In the genomic region with DNA sequence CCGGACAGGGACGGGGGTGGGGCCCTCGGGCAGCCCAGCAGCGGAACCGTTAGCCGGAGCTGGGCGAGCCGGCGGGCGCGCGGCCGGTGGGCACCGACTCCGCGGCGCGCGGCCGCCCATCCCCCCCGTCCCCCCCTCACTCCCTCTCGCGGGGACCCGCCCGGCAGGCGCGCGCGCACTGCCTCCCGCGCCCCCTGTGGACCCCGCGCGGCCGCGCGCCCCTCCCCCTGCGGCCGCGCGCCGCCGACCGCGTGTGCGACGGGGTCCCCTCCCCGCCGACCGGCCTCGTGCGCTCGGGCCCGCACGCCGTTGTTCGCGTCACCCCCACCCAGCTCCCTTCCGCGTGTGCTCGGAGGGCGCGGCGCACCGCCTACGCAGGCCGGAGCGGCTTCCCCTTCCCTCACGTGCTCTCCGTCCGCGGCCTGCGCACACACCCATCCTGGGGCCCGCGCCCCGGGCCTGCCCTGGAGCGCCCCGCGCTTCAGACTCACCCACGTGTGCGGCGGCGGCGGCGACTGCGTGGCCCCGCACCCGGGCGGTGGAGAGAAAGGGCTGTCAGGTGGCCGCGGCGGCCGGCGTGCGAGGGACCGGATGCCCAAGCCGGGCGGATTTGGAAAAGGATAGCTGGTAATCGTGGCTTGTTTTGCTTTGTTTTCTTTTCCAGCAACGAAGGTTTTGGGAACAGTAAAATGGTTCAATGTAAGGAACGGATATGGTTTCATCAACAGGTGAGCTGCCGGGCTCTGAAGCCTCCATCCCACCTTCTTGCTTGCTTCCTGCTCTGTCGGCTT, we compare ENCODE assay signal across 8 cellular contexts. TPM values are rescaled to one million over a fixed set of nuclear protein-coding genes. Genes with fewer than 3 reads are reported as not detected.
DNase-seq lines count a peak whose midpoint lies in the region; ATAC-seq and TF ChIP-seq lines count a peak whose summit lies in the region.

No MANE protein-coding gene starts in this region.

- CTCF ChIA-PET in IMR-90 (lab: Yijun Ruan, JAX) = interaction anchor here (1.1 kb wide), 1 partner anchor 25 kb away, joined by 5 read pairs; no protein-coding TSS in a partner anchor

- H3K4me1 ChIP-seq in IMR-90 (ENCODE audit: control insufficient read depth, insufficient read depth, low read length) = peaks cover 15% of the 10 kb centered on the region; the same call in 1 of the 2 replicates
- peaks cover 15 to 56% of the 10 kb centered on the region in 2 donors for H3K4me1 ChIP-seq in adrenal gland (replicated peaks in 1 of 2)
- H3K4me1 ChIP-seq in prostate gland (replicated peaks) = peaks cover 8% of the 10 kb centered on the region
- peaks cover 5% of the 10 kb centered on the region for H3K4me1 ChIP-seq in urinary bladder (ENCODE audit: insufficient read depth)

- no peak for TF ChIP-seq RAD21 in IMR-90 (IDR thresholded peaks at IDR 0.05; ENCODE audit: low read length)

- intact Hi-C loops in IMR-90 (cut with micrococcal nuclease) (loop anchor here (1.0 to 10.0 kb wide), 5 partner anchors 25 to 538 kb away; partner anchors contain the start of genes C1orf50, P3H1, PPIH and ZNF691), adrenal gland (cut with DNase I) (no loop called here), left ventricle myocardium superior (cut with micrococcal nuclease) (no loop called here), prostate gland (cut with DNase I) (loop anchor here (2.0 to 10.0 kb wide), 3 partner anchors 24 to 162 kb away; partner anchors contain the start of genes C1orf50, P3H1, PPIH and ZNF691)

- H2BK15ac ChIP-seq in IMR-90 (ENCODE audit: low read depth, low read length) = no peak overlapping the region

- no peak overlapping the region for H4K5ac ChIP-seq in IMR-90 (ENCODE audit: low read depth, low read length)

- H2BK5ac ChIP-seq in IMR-90 (ENCODE audit: low read depth, low read length, poor library complexity, severe bottlenecking) = peak overlapping the region; percentile 59

- DNase-seq in D341Med (ENCODE audit: low spot score) (peak; percentile 89), IMR-90 (peak; percentile 69), T follicular helper cell (ENCODE audit: low read depth) (peak; percentile 50), adrenal gland (peak; percentile 71 to 82 (median 77)), left ventricle myocardium superior (peak; percentile 85), prostate gland (ENCODE audit: low spot score) (peak; percentile 58)

- TF ChIP-seq CTCF in IMR-90 (conservative IDR thresholded peaks at IDR 0.05; ENCODE audit: low read depth, low read length) = no peak
- no peak for TF ChIP-seq CTCF in adrenal gland (IDR thresholded peaks at IDR 0.05)
- TF ChIP-seq CTCF in prostate gland (IDR thresholded peaks at IDR 0.05) = no peak

- peak overlapping the region; percentile 64 for H3K9ac ChIP-seq in IMR-90 (ENCODE audit: low read depth, low read length)

- no peak overlapping the region for H2BK20ac ChIP-seq in IMR-90 (ENCODE audit: low read depth, low read length)

- H4K91ac ChIP-seq in IMR-90 (ENCODE audit: insufficient read depth, low read depth, low read length) = no peak overlapping the region; the same call in 1 of the 2 replicates

- peaks cover 12 to 28% of the 10 kb centered on the region in 2 experiments; a peak in 3 of 4 replicates for H3K79me1 ChIP-seq in IMR-90 (ENCODE audit: low read depth in 1 of 2, low read length in 2 of 2)

- dilution Hi-C loops in IMR-90 (cut with HindIII; ENCODE audit: low sequenced_read_pairs, unreplicated experiment) = no loop called here

- in situ Hi-C loops in IMR-90 (cut with MboI; ENCODE audit: low sequenced_read_pairs) = no loop called here

- H3K4me3 ChIP-seq in IMR-90 (ENCODE audit: insufficient read depth, low read depth, low read length) (peak overlapping the region; percentile 84), adrenal gland (peak overlapping the region; percentile 60 to 95 (median 76)), prostate gland (peak overlapping the region; percentile 84 to 89), urinary bladder (ENCODE audit: low read depth, low read length) (peak overlapping the region; percentile 93)

- H4K8ac ChIP-seq in IMR-90 (ENCODE audit: low read depth in 2 of 2, low read length in 2 of 2) = no peak overlapping the region

- BruUV-seq in IMR-90 (replicated peaks; lab: Mats Ljungman, UMichigan) = no TSS peak

- no peaks in the 10 kb centered on the region for H3K9me3 ChIP-seq in IMR-90 (ENCODE audit: control insufficient read depth, insufficient read depth, low read length)
- H3K9me3 ChIP-seq in adrenal gland (replicated peaks in 1 of 3) = no peaks in the 10 kb centered on the region
- H3K9me3 ChIP-seq in prostate gland = no peaks in the 10 kb centered on the region

- H3K14ac ChIP-seq in IMR-90 (replicated peaks; ENCODE audit: low read depth, low read length) = 0 out of 2 replicates have a peak overlapping the region, but pooled peaks have one; percentile 15

- H2AK9ac ChIP-seq in IMR-90 (replicated peaks; ENCODE audit: low read depth, low read length, poor library complexity) = peak overlapping the region; percentile 93

- peaks cover 15% of the 10 kb centered on the region for H3K9me1 ChIP-seq in IMR-90 (ENCODE audit: insufficient read depth, low read length)

- H2AK5ac ChIP-seq in IMR-90 (ENCODE audit: low read depth, low read length) = peak overlapping the region; percentile 56

- H3K27ac ChIP-seq in IMR-90 (ENCODE audit: insufficient read depth, low read length) (peak overlapping the region; percentile 69), adrenal gland (peak overlapping the region in 4 of 5 donors; percentile 78 to 99 (median 92)), prostate gland (peak overlapping the region; percentile 75 to 94), urinary bladder (ENCODE audit: low read depth) (peak overlapping the region; percentile 93)

- TF ChIP-seq POLR2A in IMR-90 (IDR thresholded peaks at IDR 0.05; ENCODE audit: low read depth, low read length) = no peak; the same call in 1 of the 2 replicates
- TF ChIP-seq POLR2A in adrenal gland (IDR thresholded peaks at IDR 0.05) = peak in 1 of 2 donors; percentile 61
- TF ChIP-seq POLR2A in prostate gland (IDR thresholded peaks at IDR 0.05) = peak; percentile 28

- 0% methylated on average over 20 of the region's 103 CpGs; no CpG with 5 or more reads in 1 of the 2 experiments for WGBS in IMR-90 (ENCODE audit: extremely low coverage in 2 of 2, insufficient read length in 1 of 2), 2 experiments
- WGBS in adrenal gland, 4 donors = 0 to 1% (median 0%) methylated on average over 15 to 103 of the region's 103 CpGs
- WGBS in prostate gland = under 1% methylated on average over 43 of the region's 103 CpGs
- WGBS in urinary bladder = under 1% methylated on average over 99 of the region's 103 CpGs

- peak overlapping the region; percentile 67; the same call in 1 of the 2 replicates for H3K56ac ChIP-seq in IMR-90 (ENCODE audit: extremely low read depth, insufficient read depth, low read length)

- no peak overlapping the region for H3K18ac ChIP-seq in IMR-90 (ENCODE audit: low read depth, low read length)

- no peaks in the 10 kb centered on the region for H3K27me3 ChIP-seq in IMR-90 (ENCODE audit: control insufficient read depth, insufficient read depth, low read length)
- H3K27me3 ChIP-seq in adrenal gland = no peaks in the 10 kb centered on the region
- no peaks in the 10 kb centered on the region for H3K27me3 ChIP-seq in prostate gland (replicated peaks; ENCODE audit: insufficient read depth)

- POLR2A ChIA-PET in IMR-90 (lab: Charles Lee; ENCODE audit: unreplicated experiment) = interaction anchor here (0.5 to 1.5 kb wide), 4 partner anchors 11 to 83 kb away, joined by 3 to 6 read pairs (median 4); no protein-coding TSS in a partner anchor

- peaks cover 5% of the 10 kb centered on the region for H3K36me3 ChIP-seq in IMR-90 (ENCODE audit: control insufficient read depth, insufficient read depth, low read length)
- no peaks in the 10 kb centered on the region for H3K36me3 ChIP-seq in adrenal gland (replicated peaks in 1 of 2)
- H3K36me3 ChIP-seq in prostate gland = no peaks in the 10 kb centered on the region
- no peaks in the 10 kb centered on the region for H3K36me3 ChIP-seq in urinary bladder (ENCODE audit: insufficient read depth)

- H4K20me1 ChIP-seq in IMR-90 (ENCODE audit: insufficient read depth, low read length) = peaks cover 50% of the 10 kb centered on the region

- ATAC-seq in GM21447 (IDR thresholded peaks at IDR 0.05; ENCODE audit: unreplicated experiment) = peak; percentile 32
- ATAC-seq in IMR-90 (ENCODE audit: low read depth) = peak; percentile 40
- ATAC-seq in left ventricle myocardium superior = peak; percentile 62

- peak overlapping the region; percentile 84; the same call in 1 of the 2 replicates for H3K23ac ChIP-seq in IMR-90 (ENCODE audit: low read depth, low read length)

- H2AFZ ChIP-seq in IMR-90 (replicated peaks; ENCODE audit: low read length, poor library complexity) = peak overlapping the region; percentile 80

- no peak overlapping the region for H2BK120ac ChIP-seq in IMR-90 (ENCODE audit: low read depth, low read length)

- H3K4ac ChIP-seq in IMR-90 (ENCODE audit: low read depth, low read length) = peak overlapping the region; percentile 3; the same call in 1 of the 2 replicates

- peak overlapping the region; percentile 100 for H3K4me2 ChIP-seq in IMR-90 (ENCODE audit: low read depth, low read length)

RNA-seq across cellular contexts. Expression of gene YBX1, which starts 0.7 kb away (rescaled TPM):
- 843 and 1,307 TPM in 2 replicates for total RNA-seq in IMR-90 (2012; rRNA removed)
- 605 and 617 TPM in 2 replicates for polyA plus RNA-seq in IMR-90 (2012; rRNA removed)
- 276 and 383 TPM in 2 replicates for polyA plus RNA-seq in IMR-90 (2012; cell fraction: cytosol; rRNA removed)
- polyA plus RNA-seq in IMR-90 (2012; cell fraction: nucleus; rRNA removed; ENCODE audit: low replicate concordance) = 119 and 353 TPM in 2 replicates
- total RNA-seq in adrenal gland = 100 to 1,000 TPM; 281 to 430 (median 338) TPM
- 100 to 1,000 TPM; 285 to 995 (median 300) TPM for polyA plus RNA-seq in adrenal gland
- total RNA-seq in left ventricle myocardium superior = 896 TPM
- 100 to 1,000 TPM; 325 to 406 TPM for total RNA-seq in prostate gland
- 401 TPM for total RNA-seq in urinary bladder
- 773 TPM for polyA plus RNA-seq in urinary bladder

RNA-seq across cellular contexts. Expression of gene PPIH, which starts 24.7 kb away (rescaled TPM):
- total RNA-seq in IMR-90 (2012; rRNA removed) = 22.4 and 36.1 TPM in 2 replicates
- polyA plus RNA-seq in IMR-90 (2012; rRNA removed) = 47.1 and 52.1 TPM in 2 replicates
- polyA plus RNA-seq in IMR-90 (2012; cell fraction: cytosol; rRNA removed) = 10.1 and 31.7 TPM in 2 replicates
- 2.5 and 23.8 TPM in 2 replicates for polyA plus RNA-seq in IMR-90 (2012; cell fraction: nucleus; rRNA removed; ENCODE audit: low replicate concordance)
- 10 to 100 TPM; 17.5 to 36.1 (median 26.8) TPM for total RNA-seq in adrenal gland
- 10 to 100 TPM; 19.6 to 41.7 (median 39.3) TPM for polyA plus RNA-seq in adrenal gland
- 20.3 TPM for total RNA-seq in left ventricle myocardium superior
- 10 to 100 TPM; 31.9 to 39.4 TPM for total RNA-seq in prostate gland
- total RNA-seq in urinary bladder = 24.1 TPM
- 29.8 TPM for polyA plus RNA-seq in urinary bladder

RNA-seq across cellular contexts. Expression of gene CLDN19, which starts 57.1 kb away (rescaled TPM):
- total RNA-seq in IMR-90 (2012; rRNA removed) (not detected in 2 replicates), adrenal gland (under 1 TPM in 1 of 8 donors, not detected in 7; 0.91 TPM), left ventricle myocardium superior (not detected), prostate gland (1 to 10 TPM; 1.1 to 1.5 TPM), urinary bladder (0.69 TPM)
- polyA plus RNA-seq in IMR-90 (2012; rRNA removed) (not detected in 2 replicates), adrenal gland (under 1 TPM in 1 of 3 donors, not detected in 2; 0.20 TPM), urinary bladder (0.38 TPM)
- polyA plus RNA-seq in IMR-90 (2012; cell fraction: cytosol; rRNA removed) = not detected in 2 replicates
- not detected in 2 replicates for polyA plus RNA-seq in IMR-90 (2012; cell fraction: nucleus; rRNA removed; ENCODE audit: low replicate concordance)

Comparison
In these comparisons a context has a peak if more than half of its experiments do, and no peak if none do; other contexts are left out.
1. Peak in every context shown above with its lines: DNase-seq, ATAC-seq, H3K4me3 ChIP-seq and H3K27ac ChIP-seq.
2. intact Hi-C loops: an anchor here in IMR-90 (1.0 to 10.0 kb wide) and prostate gland (2.0 to 10.0 kb wide); none called in adrenal gland and left ventricle myocardium superior.